Comparison of ENCODE assay signal across 6 cellular contexts in genomic region chr16:1941924-1942809, GRCh38. TPM values are rescaled to one million over a fixed set of nuclear protein-coding genes. Genes with fewer than 3 reads are reported as not detected.
A peak's percentile ranks its signal among the peaks of the same experiment; 100 is the strongest.
DNase-seq lines count a peak whose midpoint lies in the region; ATAC-seq, FAIRE-seq and TF ChIP-seq lines count a peak whose summit lies in the region.

No MANE protein-coding gene starts in this region.

- H3K9me3 ChIP-seq in AG04450 (ENCODE audit: control insufficient read depth, insufficient read depth, low read length) (no peaks in the 10 kb centered on the region; the same call in 1 of the 2 replicates), NT2/D1 (ENCODE audit: insufficient read depth, low read length) (no peaks in the 10 kb centered on the region), suprapubic skin (no peaks in the 10 kb centered on the region)

- H3K27ac ChIP-seq in AG04450 (ENCODE audit: low read depth, low read length) (no peak overlapping the region), suprapubic skin (peak overlapping the region; percentile 79)

- H3K4me1 Mint-ChIP-seq in glutamatergic neuron (ENCODE audit: low read depth, unreplicated experiment), result peaks cover 10% of the 10 kb centered on the region

- H3K36me3 ChIP-seq in NT2/D1 (ENCODE audit: insufficient read depth, insufficient read length, low read length) (peaks cover 37% of the 10 kb centered on the region), suprapubic skin (peaks cover 41% of the 10 kb centered on the region)

- DNase-seq in AG04450 (ENCODE audit: low read depth, low spot score), result no peak
- no peak for DNase-seq in NT2/D1 (ENCODE audit: low read depth, low spot score)
- DNase-seq in glutamatergic neuron, result no peak
- DNase-seq in suprapubic skin (ENCODE audit: low spot score in 2 of 2), result peak in 1 of 2 donors; percentile 71
- no peak for DNase-seq in GM19239 (ENCODE audit: insufficient read length, low spot score)

- TF ChIP-seq CTCF in AG04450 (IDR thresholded peaks at IDR 0.05; ENCODE audit: low read depth, low read length) (no peak), glutamatergic neuron (IDR thresholded peaks at IDR 0.05; ENCODE audit: partially characterized antibody, unreplicated experiment) (no peak), suprapubic skin (IDR thresholded peaks at IDR 0.05) (no peak)

- H3K4me1 ChIP-seq in NT2/D1 (ENCODE audit: insufficient read depth, insufficient read length) (peaks cover 28% of the 10 kb centered on the region), suprapubic skin (peaks cover 25% of the 10 kb centered on the region)

- CTCF ChIA-PET in AG04450 (lab: Charles Lee), result interaction anchor here (0.5 to 1.4 kb wide), 3 partner anchors 13 to 200 kb away, joined by 3 to 6 read pairs (median 3); no protein-coding TSS in a partner anchor

- H3K27me3 Mint-ChIP-seq in glutamatergic neuron (ENCODE audit: unreplicated experiment), result peaks cover 1% of the 10 kb centered on the region

- peak overlapping the region; percentile 93 for H3K9ac ChIP-seq in NT2/D1 (ENCODE audit: insufficient read length, low read depth)

- peak overlapping the region; percentile 88 for H3K4me3 ChIP-seq in AG04450 (ENCODE audit: low read depth, low read length)
- H3K4me3 ChIP-seq in NT2/D1 (ENCODE audit: insufficient read length, low read depth), result peak overlapping the region; percentile 85
- peak overlapping the region; percentile 79 for H3K4me3 ChIP-seq in suprapubic skin

- peaks cover 3% of the 10 kb centered on the region for H3K9me3 Mint-ChIP-seq in glutamatergic neuron (ENCODE audit: unreplicated experiment)

- no peak for FAIRE-seq in GM19239 (lab: Jason Lieb, UNC)

- POLR2A ChIA-PET in AG04450 (lab: Yijun Ruan, JAX), result interaction anchor here (0.7 to 1.9 kb wide), 3 partner anchors 22 to 263 kb away, joined by 5 to 15 read pairs (median 6); partner anchors contain the start of gene RPS2

- no peaks in the 10 kb centered on the region for H3K27me3 ChIP-seq in AG04450 (ENCODE audit: control insufficient read depth, insufficient read depth, low read length)
- no peaks in the 10 kb centered on the region for H3K27me3 ChIP-seq in NT2/D1 (ENCODE audit: insufficient read depth, insufficient read length)
- H3K27me3 ChIP-seq in suprapubic skin, result no peaks in the 10 kb centered on the region

- H3K27ac Mint-ChIP-seq in glutamatergic neuron (ENCODE audit: unreplicated experiment), result peak overlapping the region; percentile 59

- ATAC-seq in GM18867 (IDR thresholded peaks at IDR 0.05; ENCODE audit: unreplicated experiment), result no peak

- 4% methylated on average over 10 of the region's 17 CpGs for WGBS in suprapubic skin

- peak overlapping the region; percentile 82 for H3K4me3 Mint-ChIP-seq in glutamatergic neuron (ENCODE audit: unreplicated experiment)

- H3K36me3 Mint-ChIP-seq in glutamatergic neuron (ENCODE audit: unreplicated experiment), result no peaks in the 10 kb centered on the region

- TF ChIP-seq POLR2A in suprapubic skin (IDR thresholded peaks at IDR 0.05), result no peak

- TF ChIP-seq EP300 in suprapubic skin (IDR thresholded peaks at IDR 0.05), result no peak

RNA-seq across cellular contexts. Expression of gene MSRB1, which starts 0.8 kb away (rescaled TPM):
- polyA plus RNA-seq in AG04450 (2011; rRNA removed), result 23.1 and 32.6 TPM in 2 replicates
- 18.1 and 31.8 TPM in 2 replicates for polyA minus RNA-seq in AG04450 (2011; rRNA and poly(A)+ RNA removed)
- total RNA-seq in glutamatergic neuron (ENCODE audit: unreplicated experiment) (50.9 TPM), suprapubic skin (10 to 100 TPM; 14.9 to 28.6 (median 23.5) TPM)

RNA-seq across cellular contexts. Expression of gene RPL3L, which starts 12.3 kb away (rescaled TPM):
- polyA plus RNA-seq in AG04450 (2011; rRNA removed), result not detected in 2 replicates
- polyA minus RNA-seq in AG04450 (2011; rRNA and poly(A)+ RNA removed), result not detected in 2 replicates
- total RNA-seq in glutamatergic neuron (ENCODE audit: unreplicated experiment) (not detected), suprapubic skin (under 1 TPM in 3 of 4 donors, not detected in 1; 0.29 to 0.60 (median 0.42) TPM)

RNA-seq across cellular contexts. Expression of gene NDUFB10, which starts 17.2 kb away (rescaled TPM):
- 126 and 163 TPM in 2 replicates for polyA plus RNA-seq in AG04450 (2011; rRNA removed)
- 179 and 201 TPM in 2 replicates for polyA minus RNA-seq in AG04450 (2011; rRNA and poly(A)+ RNA removed)
- total RNA-seq in glutamatergic neuron (ENCODE audit: unreplicated experiment) (302 TPM), suprapubic skin (100 to 1,000 TPM; 157 to 196 (median 174) TPM)

RNA-seq across cellular contexts. Expression of gene RPS2, which starts 22.5 kb away (rescaled TPM):
- 2,494 and 4,570 TPM in 2 replicates for polyA plus RNA-seq in AG04450 (2011; rRNA removed)
- polyA minus RNA-seq in AG04450 (2011; rRNA and poly(A)+ RNA removed), result 1,740 and 2,572 TPM in 2 replicates
- total RNA-seq in glutamatergic neuron (ENCODE audit: unreplicated experiment) (1,772 TPM), suprapubic skin (1,000 to 10,000 TPM; 3,268 to 4,213 (median 3,625) TPM)

RNA-seq across cellular contexts. Expression of gene HS3ST6, which starts 24.0 kb away (rescaled TPM):
- polyA plus RNA-seq in AG04450 (2011; rRNA removed), result not detected in 2 replicates
- polyA minus RNA-seq in AG04450 (2011; rRNA and poly(A)+ RNA removed), result not detected in 2 replicates
- total RNA-seq in glutamatergic neuron (ENCODE audit: unreplicated experiment) (7.8 TPM), suprapubic skin (10 to 100 TPM; 28.5 to 76.7 (median 58.5) TPM)
